10 cellular contexts compared by ENCODE assay signal in the genomic region with DNA sequence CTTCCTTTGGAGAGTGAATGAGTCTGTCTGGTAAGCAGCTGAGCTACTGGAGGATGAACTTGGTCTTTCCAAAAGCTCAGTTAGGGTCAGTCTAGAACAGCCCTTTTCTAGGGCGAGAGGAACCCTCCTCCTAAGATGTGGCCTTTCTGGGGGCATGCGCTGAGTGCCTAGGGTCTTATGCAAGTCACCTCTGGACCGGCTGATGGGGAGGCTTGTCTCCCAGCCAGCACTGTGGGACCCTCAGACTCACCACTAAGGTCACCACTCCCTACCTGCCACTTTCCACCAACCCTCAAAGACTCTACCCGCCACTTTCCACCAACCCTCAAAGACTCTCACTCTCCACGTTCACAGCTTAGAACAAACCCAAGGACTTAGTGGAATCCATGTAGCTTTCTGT. TPM values are rescaled to one million over a fixed set of nuclear protein-coding genes. Genes with fewer than 3 reads are reported as not detected.
"Had no signal": no experiment of that assay in that cellular context is flagged by ENCODE, and none has a peak within 500 bp of the region (broad histone marks: within the 10 kb centered on the region; RNA-seq: fewer than 3 reads in every experiment).

No MANE protein-coding gene starts in this region.

- H3K4me3 Mint-ChIP-seq: IgD-negative memory B cell had no signal

- DNase-seq: IMR-90, KBM-7, KG1 had no signal

- H3K27ac Mint-ChIP-seq: IgD-negative memory B cell had no signal

- H3K4me3 ChIP-seq: K562 had no signal

- ATAC-seq: HepG2, K562 had no signal

- H3K27me3 Mint-ChIP-seq: IgD-negative memory B cell had no signal

- H3K4me2 ChIP-seq: KMS-11 had no signal

- H3K9ac ChIP-seq: KMS-11 had no signal

- H3K27ac ChIP-seq: HL-60, KMS-11 had no signal

- FAIRE-seq: HepG2, HTR-8/SVneo, K562 had no signal

RNA-seq across cellular contexts. Expression of gene LMF1, which starts 26.8 kb away (rescaled TPM):
- total RNA-seq: HT1080 had no signal

RNA-seq across cellular contexts. Expression of gene SOX8, which starts 37.6 kb away (rescaled TPM):
- total RNA-seq: HT1080 had no signal
